Comparison of ENCODE assay signal across 8 cellular contexts in genomic region chr17:58516644-58517377, GRCh38. TPM values are rescaled to one million over a fixed set of nuclear protein-coding genes. Genes with fewer than 3 reads are reported as not detected.
DNase-seq lines count a peak whose midpoint lies in the region; ATAC-seq and TF ChIP-seq lines count a peak whose summit lies in the region.

No MANE protein-coding gene starts in this region.

- peaks cover 0 to 57% (median 36%) of the 10 kb centered on the region in 4 donors for H3K4me1 ChIP-seq in tibial artery

- ATAC-seq in activated T-cell treated with anti-CD3 and anti-CD28 coated beads, Interleukin-2, amount 50 U/mL, for 4 hours: no peak

- no peak for DNase-seq in activated T-cell treated with anti-CD3 and anti-CD28 coated beads, Interleukin-2, amount 50 U/mL, for 4 hours
- DNase-seq in activated T-cell treated with anti-CD3 and anti-CD28 coated beads, Interleukin-2, amount 50 U/mL, for 48 hours: no peak
- DNase-seq in astrocyte of the spinal cord (ENCODE audit: low read depth, low spot score): no peak
- no peak for DNase-seq in lower leg skin (ENCODE audit: low spot score in 2 of 2)
- DNase-seq in tibial artery: no peak
- no peak for DNase-seq in GM13976 (ENCODE audit: low spot score)
- no peak for DNase-seq in NCI-H128 (lab: John Stamatoyannopoulos, UW; ENCODE audit: unreplicated experiment)
- no peak for DNase-seq in NCI-H2029 treated with DMSO at 0.1 percent for 48 hours (lab: John Stamatoyannopoulos, UW)

- peaks cover 8 to 23% (median 10%) of the 10 kb centered on the region in 3 donors for H3K36me3 ChIP-seq in tibial artery

- 14 to 42% methylated on average over 2 of the region's 2 CpGs for WGBS in lower leg skin, 2 donors

- peak overlapping the region; percentile 93 to 97 for H3K27ac ChIP-seq in tibial artery

- H3K4me3 Mint-ChIP-seq in activated T-cell treated with anti-CD3 and anti-CD28 coated beads, Interleukin-2, amount 50 U/mL, for 4 hours: peak overlapping the region; percentile 96

- no peaks in the 10 kb centered on the region for H3K27me3 Mint-ChIP-seq in activated T-cell treated with anti-CD3 and anti-CD28 coated beads, Interleukin-2, amount 50 U/mL, for 4 hours (ENCODE audit: low read depth)

- H3K27me3 ChIP-seq in tibial artery: no peaks in the 10 kb centered on the region

- H3K36me3 Mint-ChIP-seq in activated T-cell treated with anti-CD3 and anti-CD28 coated beads, Interleukin-2, amount 50 U/mL, for 4 hours (ENCODE audit: insufficient read depth): no peaks in the 10 kb centered on the region

- intact Hi-C loops in lower leg skin (cut with DNase I; ENCODE audit: low total_unique reads) (no loop called here), tibial artery (cut with DNase I; ENCODE audit: low total_unique reads) (loop anchor here (10.0 kb wide), 3 partner anchors 162 to 488 kb away; partner anchors contain the start of genes DYNLL2 and SUPT4H1)

- no peak for TF ChIP-seq POLR2A in lower leg skin (IDR thresholded peaks at IDR 0.05)

- in situ Hi-C loops in astrocyte of the spinal cord (cut with HindIII; ENCODE audit: low sequenced_read_pairs) (no loop called here), GM13976 (cut with MboI; ENCODE audit: low sequenced_read_pairs, unreplicated experiment) (no loop called here)

- peaks cover 41% of the 10 kb centered on the region for H3K4me1 Mint-ChIP-seq in activated T-cell treated with anti-CD3 and anti-CD28 coated beads, Interleukin-2, amount 50 U/mL, for 4 hours (ENCODE audit: low read depth)

- no peaks in the 10 kb centered on the region for H3K9me3 ChIP-seq in tibial artery

- H3K4me3 ChIP-seq in astrocyte of the spinal cord (ENCODE audit: low read depth, low read length) (peak overlapping the region; percentile 70), lower leg skin (ENCODE audit: low read depth, poor library complexity, severe bottlenecking) (peak overlapping the region; percentile 42), tibial artery (peak overlapping the region; percentile 61 to 85)

- no peaks in the 10 kb centered on the region for H3K9me3 Mint-ChIP-seq in activated T-cell treated with anti-CD3 and anti-CD28 coated beads, Interleukin-2, amount 50 U/mL, for 4 hours

- TF ChIP-seq CTCF in astrocyte of the spinal cord (IDR thresholded peaks at IDR 0.05; ENCODE audit: low read depth, low read length) (no peak), lower leg skin (IDR thresholded peaks at IDR 0.05) (no peak), tibial artery (IDR thresholded peaks at IDR 0.05) (no peak), GM13976 (IDR thresholded peaks at IDR 0.05; ENCODE audit: borderline replicate concordance, control extremely low read depth, extremely low read depth, insufficient read depth, missing control alignments) (no peak)

RNA-seq across cellular contexts. Expression of gene MTMR4, which starts 2.4 kb away (rescaled TPM):
- 10 to 100 TPM; 79.4 to 92.8 (median 81.8) TPM for total RNA-seq in activated T-cell treated with anti-CD3 and anti-CD28 coated beads, Interleukin-2, amount 50 U/mL, for 4 hours
- 10 to 100 TPM; 37.6 to 50.2 (median 38.8) TPM for total RNA-seq in lower leg skin

RNA-seq across cellular contexts. Expression of gene HSF5, which starts 28.6 kb away (rescaled TPM):
- 1 to 10 TPM; 4.4 to 5.1 (median 5.0) TPM for total RNA-seq in activated T-cell treated with anti-CD3 and anti-CD28 coated beads, Interleukin-2, amount 50 U/mL, for 4 hours
- total RNA-seq in lower leg skin: under 1 TPM in 2 of 4 donors, not detected in 2; 0.08 to 0.10 TPM

Comparison
In these comparisons a context has a peak if more than half of its experiments do, and no peak if none do; other contexts are left out.
1. RNA of gene HSF5, which starts 28.6 kb away (total RNA-seq): 4.4 to 5.1 TPM in activated T-cell treated with anti-CD3 and anti-CD28 coated beads, Interleukin-2, amount 50 U/mL, for 4 hours; 0.08 to 0.10 TPM in lower leg skin; every median in the first group is over 4 times any median in the second.
2. Peak in every context shown above with its lines, with median percentiles within 50 percentile points of each other: H3K4me3 ChIP-seq.